Comparison of ENCODE assay signal across 8 cellular contexts in genomic region chr5:178207183-178207916, GRCh38. TPM values are rescaled to one million over a fixed set of nuclear protein-coding genes. Genes with fewer than 3 reads are reported as not detected.
DNase-seq lines count a peak whose midpoint lies in the region; ATAC-seq, FAIRE-seq and TF ChIP-seq lines count a peak whose summit lies in the region.

No MANE protein-coding gene starts in this region.

- ATAC-seq in pancreas (peak; percentile 6 to 26 (median 20)), GM21576 (IDR thresholded peaks at IDR 0.05; ENCODE audit: unreplicated experiment) (no peak)

- TF ChIP-seq CTCF in epithelial cell of esophagus (IDR thresholded peaks at IDR 0.05; ENCODE audit: insufficient read depth, low read depth, low read length, missing control alignments) = no peak
- TF ChIP-seq CTCF in pancreas (IDR thresholded peaks at IDR 0.05) = no peak

- FAIRE-seq in pancreas (lab: Jason Lieb, UNC) = no peak

- intact Hi-C loops in pancreas (cut with DNase I) = no loop called here

- H3K27me3 ChIP-seq in pancreas = no peaks in the 10 kb centered on the region

- H3K9me3 ChIP-seq in pancreas = no peaks in the 10 kb centered on the region

- H3K27ac ChIP-seq in pancreas = no peak overlapping the region

- 65 to 69% methylated on average over 5 of the region's 5 CpGs for WGBS in pancreas, 2 donors

- H3K4me1 ChIP-seq in pancreas = peaks cover 6 to 25% (median 14%) of the 10 kb centered on the region in 3 donors

- H3K36me3 ChIP-seq in pancreas = peaks cover 0 to 47% (median 47%) of the 10 kb centered on the region in 3 donors

- no peak overlapping the region for H3K4me3 ChIP-seq in epithelial cell of esophagus (ENCODE audit: low read length)
- H3K4me3 ChIP-seq in pancreas = no peak overlapping the region

- peak; percentile 64 for DNase-seq in EH (ENCODE audit: low read depth)
- DNase-seq in epithelial cell of esophagus (ENCODE audit: low read depth) = peak; percentile 75
- peak; percentile 27 to 68 (median 48) for DNase-seq in pancreas
- no peak for DNase-seq in HuH-7.5 (ENCODE audit: low spot score)
- DNase-seq in HPDE6-E6E7 (ENCODE audit: extremely low spot score) = no peak
- DNase-seq in activated gamma-delta T cell treated with Interleukin-2 at 50 U/mL for 16 hours = no peak

TF ChIP-seq in PFSK-1, 5 proteins besides CTCF, POLR2A, EP300 and RAD21:
- TF ChIP-seq REST (IDR thresholded peaks at IDR 0.05; ENCODE audit: insufficient read depth in 1 of 2, low read depth in 2 of 2, low read length in 2 of 2) (no peak), POLR2AphosphoS5 (IDR thresholded peaks at IDR 0.05; ENCODE audit: low read depth, low read length) (0 out of 2 replicates have a peak, but pooled peaks have one; percentile 29)
TF ChIP-seq in PFSK-1: peak in this region for 1.

RNA-seq across cellular contexts. Expression of gene HNRNPAB, which starts 3.0 kb away (rescaled TPM):
- polyA plus RNA-seq in PFSK-1 (2012; ENCODE audit: insufficient read length, low read depth) = 243 TPM
- total RNA-seq in pancreas = 10 to 100 TPM; 24.5 to 61.6 (median 44.8) TPM
- polyA plus RNA-seq in pancreas = 10 to 100 TPM; 47.0 to 52.7 TPM

RNA-seq across cellular contexts. Expression of gene GMCL2, which starts 20.2 kb away (rescaled TPM):
- polyA plus RNA-seq in PFSK-1 (2012; ENCODE audit: insufficient read length, low read depth) = not detected
- total RNA-seq in pancreas = not detected
- not detected for polyA plus RNA-seq in pancreas

RNA-seq across cellular contexts. Expression of gene PHYKPL, which starts 25.3 kb away (rescaled TPM):
- polyA plus RNA-seq in PFSK-1 (2012; ENCODE audit: insufficient read length, low read depth) = 75.6 TPM
- total RNA-seq in pancreas = 10 to 100 TPM; 29.3 to 60.3 (median 35.9) TPM
- polyA plus RNA-seq in pancreas = 10 to 100 TPM; 78.9 to 83.5 TPM

RNA-seq across cellular contexts. Expression of gene NHP2, which starts 53.7 kb away (rescaled TPM):
- 304 TPM for polyA plus RNA-seq in PFSK-1 (2012; ENCODE audit: insufficient read length, low read depth)
- total RNA-seq in pancreas = 10 to 100 TPM; 34.6 to 65.6 (median 53.9) TPM
- 10 to 100 TPM; 50.7 to 84.7 TPM for polyA plus RNA-seq in pancreas

Comparison
In these comparisons a context has a peak if more than half of its experiments do, and no peak if none do; other contexts are left out.
1. DNase-seq: peak in EH (single experiment), epithelial cell of esophagus (single experiment) and pancreas (6 of 6); none in HuH-7.5 (single experiment), HPDE6-E6E7 (single experiment) and activated gamma-delta T cell treated with Interleukin-2 at 50 U/mL for 16 hours (single experiment).